24 cellular contexts compared by ENCODE assay signal in the genomic region with DNA sequence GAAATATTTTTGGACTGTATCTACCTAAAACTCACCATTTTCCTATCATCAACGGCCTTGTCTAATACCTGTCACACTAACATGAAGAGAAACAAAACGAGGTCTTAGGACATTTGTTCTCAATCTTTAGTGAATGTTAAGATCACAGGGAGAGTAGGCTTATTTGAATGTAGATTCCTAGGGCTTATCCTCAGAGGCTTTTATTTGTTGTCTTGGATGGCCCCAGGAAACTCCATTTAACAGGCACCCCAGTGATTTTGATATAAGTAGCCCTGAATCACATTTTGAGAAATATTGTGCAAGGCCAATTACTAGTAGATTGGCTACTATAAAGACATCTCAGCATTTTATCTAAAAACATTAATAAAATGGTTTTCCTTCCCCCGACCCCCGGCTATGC.
"Had no signal": no experiment of that assay in that cellular context is flagged by ENCODE, and none has a peak within 500 bp of the region (broad histone marks: within the 10 kb centered on the region; RNA-seq: fewer than 3 reads in every experiment).

No MANE protein-coding gene starts in this region.

- H3K4me1 Mint-ChIP-seq: activated B cell treated with CpG ODN at 0.5 μM for 24 hours; activated CD4-positive, alpha-beta T cell treated with anti-CD3 and anti-CD28 coated beads, Interleukin-2, amount 10 ng/mL, durations not matched to agents 24 days and 14 days; activated naive CD8-positive, alpha-beta T cell treated with anti-CD3 and anti-CD28 coated beads, Interleukin-2, amount 50 U/mL, for 24 hours; central memory CD8-positive, alpha-beta T cell had no signal

- H3K27me3 Mint-ChIP-seq: activated B cell treated with CpG ODN at 0.5 μM for 24 hours; activated CD4-positive, alpha-beta T cell treated with anti-CD3 and anti-CD28 coated beads, Interleukin-2, amount 10 ng/mL, durations not matched to agents 24 days and 14 days; activated naive CD8-positive, alpha-beta T cell treated with anti-CD3 and anti-CD28 coated beads, Interleukin-2, amount 50 U/mL, for 24 hours; brain; central memory CD8-positive, alpha-beta T cell had no signal

- DNase-seq: activated B cell treated with CpG ODN at 0.5 μM for 24 hours; activated CD4-positive, alpha-beta T cell treated with anti-CD3 and anti-CD28 coated beads for 1 hour; activated CD4-positive, alpha-beta T cell treated with anti-CD3 and anti-CD28 coated beads, Interleukin-2, amount 10 ng/mL, durations not matched to agents 24 days and 14 days; activated CD4-positive, alpha-beta T cell treated with anti-CD3 and anti-CD28 coated beads, Interleukin-2, amount 50 U/mL, for 48 hours; activated CD8-positive, alpha-beta memory T cell treated with anti-CD3 and anti-CD28 coated beads for 24 hours; activated effector memory CD4-positive, alpha-beta T cell treated with anti-CD3 and anti-CD28 coated beads, Interleukin-2, amount 50 U/mL, for 16 hours; activated naive CD4-positive, alpha-beta T cell treated with Interleukin-2 at 50 U/mL for 16 hours; activated naive CD8-positive, alpha-beta T cell treated with anti-CD3 and anti-CD28 coated beads, Interleukin-2, amount 50 U/mL, for 24 hours; activated T-cell treated with anti-CD3 and anti-CD28 coated beads, Interleukin-2, amount 50 U/mL, for 4 hours; amniotic stem cell; MG63; MV-4-11; NCI-H1092 treated with DMSO at 0.1 percent for 48 hours; NCI-H1694; NCI-H2029; NCI-H2107; NCI-H510A treated with DMSO at 0.1 percent for 48 hours; SIG-M5; SW 1271 had no signal

- H3K27ac ChIP-seq: ascending aorta had no signal

- H3K36me3 ChIP-seq: ascending aorta, MG63 had no signal

- ATAC-seq: activated naive CD4-positive, alpha-beta T cell treated with anti-CD3 and anti-CD28 coated beads, Interleukin-2, amount 50 U/mL, for 72 hours; activated naive CD8-positive, alpha-beta T cell treated with anti-CD3 and anti-CD28 coated beads, Interleukin-2, amount 50 U/mL, for 24 hours; activated T-cell treated with anti-CD3 and anti-CD28 coated beads, Interleukin-2, amount 50 U/mL, for 4 hours had no signal

- H3K9me3 ChIP-seq: ascending aorta had no signal

- H3K27ac Mint-ChIP-seq: activated B cell treated with CpG ODN at 0.5 μM for 24 hours; activated CD4-positive, alpha-beta T cell treated with anti-CD3 and anti-CD28 coated beads, Interleukin-2, amount 10 ng/mL, durations not matched to agents 24 days and 14 days; activated naive CD4-positive, alpha-beta T cell treated with anti-CD3 and anti-CD28 coated beads, Interleukin-2, amount 50 U/mL, for 72 hours; activated naive CD8-positive, alpha-beta T cell treated with anti-CD3 and anti-CD28 coated beads, Interleukin-2, amount 50 U/mL, for 24 hours; T-helper 2 cell treated with Interferon-gamma antibody and Interleukin-4, amounts not matched to agents 5 μg/mL and 100 μg/mL, for 36 hours had no signal

- H3K27me3 ChIP-seq: ascending aorta, MG63 had no signal

- H3K9me3 Mint-ChIP-seq: activated B cell treated with CpG ODN at 0.5 μM for 24 hours; activated CD4-positive, alpha-beta T cell treated with anti-CD3 and anti-CD28 coated beads, Interleukin-2, amount 10 ng/mL, durations not matched to agents 24 days and 14 days; activated naive CD4-positive, alpha-beta T cell treated with anti-CD3 and anti-CD28 coated beads, Interleukin-2, amount 50 U/mL, for 72 hours; activated naive CD8-positive, alpha-beta T cell treated with anti-CD3 and anti-CD28 coated beads, Interleukin-2, amount 50 U/mL, for 24 hours; activated T-cell treated with anti-CD3 and anti-CD28 coated beads, Interleukin-2, amount 50 U/mL, for 4 hours; brain; central memory CD8-positive, alpha-beta T cell; T-helper 2 cell treated with Interferon-gamma antibody and Interleukin-4, amounts not matched to agents 5 μg/mL and 100 μg/mL, for 36 hours had no signal

- H3K36me3 Mint-ChIP-seq: activated naive CD4-positive, alpha-beta T cell treated with anti-CD3 and anti-CD28 coated beads, Interleukin-2, amount 50 U/mL, for 72 hours; brain had no signal

- H3K4me3 ChIP-seq: ascending aorta, MG63 had no signal

- H3K4me3 Mint-ChIP-seq: activated B cell treated with CpG ODN at 0.5 μM for 24 hours; activated CD4-positive, alpha-beta T cell treated with anti-CD3 and anti-CD28 coated beads, Interleukin-2, amount 10 ng/mL, durations not matched to agents 24 days and 14 days; activated naive CD8-positive, alpha-beta T cell treated with anti-CD3 and anti-CD28 coated beads, Interleukin-2, amount 50 U/mL, for 24 hours; activated T-cell treated with anti-CD3 and anti-CD28 coated beads, Interleukin-2, amount 50 U/mL, for 4 hours; brain; central memory CD8-positive, alpha-beta T cell; T-helper 2 cell treated with Interferon-gamma antibody and Interleukin-4, amounts not matched to agents 5 μg/mL and 100 μg/mL, for 36 hours had no signal

- H3K4me1 ChIP-seq: ascending aorta had no signal
